In the genomic region with DNA sequence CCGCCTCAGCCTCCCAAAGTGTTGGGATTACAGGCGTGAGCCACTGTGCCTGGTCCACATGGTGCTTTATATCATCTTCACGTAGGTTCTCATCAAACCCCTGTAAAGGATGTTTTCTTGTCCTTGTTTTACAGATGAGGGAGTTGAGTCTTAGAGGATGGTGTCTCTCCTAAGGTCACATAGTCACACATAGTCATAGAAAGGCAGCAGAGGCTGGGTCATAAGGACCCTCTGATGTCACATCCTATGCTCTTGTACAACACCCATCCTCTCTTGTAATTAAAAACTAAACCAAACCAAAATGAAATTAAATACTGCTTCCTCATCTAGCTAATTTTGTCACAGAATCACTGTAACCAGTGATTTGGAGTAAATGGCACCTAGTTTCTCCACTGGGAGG, we compare ENCODE assay signal across 28 cellular contexts.
"Had no signal": no experiment of that assay in that cellular context is flagged by ENCODE, and none has a peak within 500 bp of the region (broad histone marks: within the 10 kb centered on the region; RNA-seq: fewer than 3 reads in every experiment).

No MANE protein-coding gene starts in this region.

- H3K9me3 ChIP-seq: Peyer's patch, SJSA1 had no signal

- H3K4me1 Mint-ChIP-seq: activated naive CD8-positive, alpha-beta T cell treated with anti-CD3 and anti-CD28 coated beads for 36 hours; WTC11 had no signal

- H3K4me3 ChIP-seq: cardiac muscle cell, Peyer's patch, SJSA1 had no signal

- H3K4me3 Mint-ChIP-seq: activated CD4-positive, alpha-beta memory T cell treated with anti-CD3 and anti-CD28 coated beads for 36 hours; activated CD4-positive, alpha-beta T cell treated with anti-CD3 and anti-CD28 coated beads, Interleukin-2, amount 10 ng/mL, durations not matched to agents 7 days and 5 days; activated naive CD4-positive, alpha-beta T cell treated with anti-CD3 and anti-CD28 coated beads, Interleukin-2, amount 10 ng/mL, durations not matched to agents 7 days and 5 days; activated naive CD8-positive, alpha-beta T cell treated with anti-CD3 and anti-CD28 coated beads for 36 hours; T-helper 2 cell treated with Interferon-gamma antibody and Interleukin-4, amounts not matched to agents 5 μg/mL and 100 μg/mL, for 36 hours; WTC11 had no signal

- DNase-seq: activated CD4-positive, alpha-beta memory T cell treated with anti-CD3 and anti-CD28 coated beads for 36 hours; activated CD4-positive, alpha-beta T cell treated with anti-CD3 and anti-CD28 coated beads, Interleukin-2, amount 10 ng/mL, durations not matched to agents 7 days and 5 days; activated CD4-positive, CD25-positive, alpha-beta regulatory T cell treated with anti-CD3 and anti-CD28 coated beads, Interleukin-2, amount 50 U/mL, for 72 hours; activated CD8-positive, alpha-beta memory T cell treated with anti-CD3 and anti-CD28 coated beads for 24 hours; activated gamma-delta T cell treated with Interleukin-2 at 50 U/mL for 16 hours; activated naive CD4-positive, alpha-beta T cell treated with anti-CD3 and anti-CD28 coated beads, Interleukin-2, amount 10 ng/mL, durations not matched to agents 7 days and 5 days; activated naive CD8-positive, alpha-beta T cell treated with anti-CD3 and anti-CD28 coated beads for 36 hours; activated T-cell treated with anti-CD3 and anti-CD28 coated beads for 4 hours; activated T-cell treated with anti-CD3 and anti-CD28 coated beads, Interleukin-2, amount 50 U/mL, for 48 hours; brain microvascular endothelial cell; Kasumi-1; KBM-7; NCI-H1048; NCI-H146; NCI-H187 treated with DMSO at 0.1 percent for 48 hours; NCI-H2171; NCI-H345; NCI-H510A; NCI-H526 treated with DMSO at 0.1 percent for 48 hours; Peyer's patch; Right ventricle myocardium superior; SW 1271 had no signal

- H3K27me3 ChIP-seq: brain microvascular endothelial cell, cardiac muscle cell, Peyer's patch, SJSA1 had no signal

- H3K9me3 Mint-ChIP-seq: activated CD4-positive, alpha-beta memory T cell treated with anti-CD3 and anti-CD28 coated beads for 36 hours; activated CD4-positive, alpha-beta T cell treated with anti-CD3 and anti-CD28 coated beads, Interleukin-2, amount 10 ng/mL, durations not matched to agents 7 days and 5 days; activated naive CD4-positive, alpha-beta T cell treated with anti-CD3 and anti-CD28 coated beads, Interleukin-2, amount 10 ng/mL, durations not matched to agents 7 days and 5 days; activated naive CD8-positive, alpha-beta T cell treated with anti-CD3 and anti-CD28 coated beads for 36 hours; activated T-helper 2 cell treated with anti-CD3 and anti-CD28 coated beads, Interferon-gamma antibody, Interleukin-2, Interleukin-4, amounts not matched to agents 10 μg/mL and 5 μg/mL and 100 μg/mL, durations not matched to agents 14 hours and 24 hours and 36 hours; T-helper 2 cell treated with Interferon-gamma antibody and Interleukin-4, amounts not matched to agents 5 μg/mL and 100 μg/mL, for 36 hours; WTC11 had no signal

- H3K36me3 Mint-ChIP-seq: activated CD4-positive, alpha-beta memory T cell treated with anti-CD3 and anti-CD28 coated beads for 36 hours; activated naive CD4-positive, alpha-beta T cell treated with anti-CD3 and anti-CD28 coated beads, Interleukin-2, amount 10 ng/mL, durations not matched to agents 7 days and 5 days; activated naive CD8-positive, alpha-beta T cell treated with anti-CD3 and anti-CD28 coated beads for 36 hours; WTC11 had no signal

- H3K36me3 ChIP-seq: brain microvascular endothelial cell, cardiac muscle cell, Peyer's patch, SJSA1 had no signal

- H3K27ac Mint-ChIP-seq: activated CD4-positive, alpha-beta memory T cell treated with anti-CD3 and anti-CD28 coated beads for 36 hours; activated CD4-positive, alpha-beta T cell treated with anti-CD3 and anti-CD28 coated beads, Interleukin-2, amount 10 ng/mL, durations not matched to agents 7 days and 5 days; activated naive CD4-positive, alpha-beta T cell treated with anti-CD3 and anti-CD28 coated beads, Interleukin-2, amount 10 ng/mL, durations not matched to agents 7 days and 5 days; activated naive CD8-positive, alpha-beta T cell treated with anti-CD3 and anti-CD28 coated beads for 36 hours; activated T-helper 2 cell treated with anti-CD3 and anti-CD28 coated beads, Interferon-gamma antibody, Interleukin-2, Interleukin-4, amounts not matched to agents 10 μg/mL and 5 μg/mL and 100 μg/mL, durations not matched to agents 14 hours and 24 hours and 36 hours; T-helper 2 cell treated with Interferon-gamma antibody and Interleukin-4, amounts not matched to agents 5 μg/mL and 100 μg/mL, for 36 hours; WTC11 had no signal

- H3K27me3 Mint-ChIP-seq: activated CD4-positive, alpha-beta memory T cell treated with anti-CD3 and anti-CD28 coated beads for 36 hours had no signal

- H3K27ac ChIP-seq: brain microvascular endothelial cell, cardiac muscle cell, Peyer's patch, RWPE1, SJSA1 had no signal
